6 cellular contexts compared by ENCODE assay signal in genomic region chr19:58326501-58326913, GRCh38.
DNase-seq lines count a peak whose midpoint lies in the region; ATAC-seq and TF ChIP-seq lines count a peak whose summit lies in the region.

No MANE protein-coding gene starts in this region.

- peak overlapping the region; percentile 94 for H3K4me2 ChIP-seq in OCI-LY3 (ENCODE audit: low read length)

- peak overlapping the region; percentile 81 for H2AFZ ChIP-seq in OCI-LY3 (ENCODE audit: low read depth, low read length)

- H3K27ac ChIP-seq in OCI-LY3 (ENCODE audit: low read length) (0 out of 2 replicates have a peak overlapping the region, but pooled peaks have one; percentile 3), substantia nigra (ENCODE audit: low read depth, low read length, poor library complexity, severe bottlenecking) (peak overlapping the region; percentile 84)

- peaks cover 3% of the 10 kb centered on the region for H3K36me3 ChIP-seq in OCI-LY3 (replicated peaks; ENCODE audit: low read depth, low read length)

- no peaks in the 10 kb centered on the region for H4K20me1 ChIP-seq in OCI-LY3 (ENCODE audit: insufficient read depth, low read length)

- peak overlapping the region; percentile 77 for H3K9ac ChIP-seq in OCI-LY3 (ENCODE audit: low read length)

- no peaks in the 10 kb centered on the region for H3K27me3 ChIP-seq in OCI-LY3 (ENCODE audit: low read depth, low read length)

- peaks cover 14% of the 10 kb centered on the region for H3K4me1 ChIP-seq in OCI-LY3 (ENCODE audit: low read length)

- peaks cover 38% of the 10 kb centered on the region for H3K79me2 ChIP-seq in OCI-LY3 (ENCODE audit: low read length)

- ATAC-seq in HG03025 (IDR thresholded peaks at IDR 0.05; ENCODE audit: low FRiP score, unreplicated experiment), result no peak

- no peaks in the 10 kb centered on the region for H3K9me3 ChIP-seq in OCI-LY3 (ENCODE audit: insufficient read depth, low read length)

- TF ChIP-seq CTCF in OCI-LY3 (IDR thresholded peaks at IDR 0.05; ENCODE audit: low read depth, low read length) (no peak), foreskin fibroblast (IDR thresholded peaks at IDR 0.05; ENCODE audit: low read depth, low read length) (no peak)

- peak overlapping the region; percentile 95 for H3K4me3 ChIP-seq in OCI-LY3 (ENCODE audit: low read length)
- peak overlapping the region; percentile 85 to 97 for H3K4me3 ChIP-seq in foreskin fibroblast (ENCODE audit: low read depth in 1 of 2, low read length in 2 of 2)

- no peak for DNase-seq in foreskin fibroblast
- DNase-seq in substantia nigra (lab: John Stamatoyannopoulos, UW), result no peak
- DNase-seq in stimulated activated CD4-positive, alpha-beta T cell treated with anti-CD3 and anti-CD28 coated beads, Interleukin-15, amount 100 ng/mL, for 24 hours, result no peak
- DNase-seq in activated T-cell treated with anti-CD3 and anti-CD28 coated beads for 4 hours, result no peak
